ENCODE assay signal across 18 cellular contexts in genomic region chr15:28178290-28178689, GRCh38.
DNase-seq lines count a peak whose midpoint lies in the region; ATAC-seq and TF ChIP-seq lines count a peak whose summit lies in the region.
"Had no signal": no experiment of that assay in that cellular context is flagged by ENCODE, and none has a peak within 500 bp of the region (broad histone marks: within the 10 kb centered on the region; RNA-seq: fewer than 3 reads in every experiment).

No MANE protein-coding gene starts in this region.

- H3K36me3 ChIP-seq in left ventricle myocardium inferior (peaks cover 80% of the 10 kb centered on the region), right atrium auricular region (peaks cover 53% of the 10 kb centered on the region), osteoblast (ENCODE audit: insufficient read depth, low read length) (peaks cover 24% of the 10 kb centered on the region)

- H3K4me3 Mint-ChIP-seq in activated naive CD8-positive, alpha-beta T cell treated with anti-CD3 and anti-CD28 coated beads for 36 hours: no peak overlapping the region
- H3K4me3 Mint-ChIP-seq: CD8-positive, alpha-beta memory T cell had no signal

- H3K9me3 ChIP-seq in left ventricle myocardium inferior (replicated peaks) (no peaks in the 10 kb centered on the region), right atrium auricular region (no peaks in the 10 kb centered on the region), osteoblast (ENCODE audit: low read depth, low read length) (no peaks in the 10 kb centered on the region)
- H3K9me3 ChIP-seq: MG63 had no signal

- H4K20me1 ChIP-seq in osteoblast (ENCODE audit: insufficient read depth, low read length): no peaks in the 10 kb centered on the region

- H3K27ac Mint-ChIP-seq in activated naive CD8-positive, alpha-beta T cell treated with anti-CD3 and anti-CD28 coated beads for 36 hours: no peak overlapping the region

- peak overlapping the region; percentile 31 for H3K27ac ChIP-seq in left ventricle myocardium inferior (replicated peaks)
- no peak overlapping the region for H3K27ac ChIP-seq in right atrium auricular region
- peak overlapping the region; percentile 13 for H3K27ac ChIP-seq in osteoblast (ENCODE audit: low read depth, low read length)
- H3K27ac ChIP-seq: C4-2B had no signal

- H3K9me3 Mint-ChIP-seq in activated naive CD8-positive, alpha-beta T cell treated with anti-CD3 and anti-CD28 coated beads for 36 hours: no peaks in the 10 kb centered on the region
- H3K9me3 Mint-ChIP-seq: CD8-positive, alpha-beta memory T cell had no signal

- no peak for ATAC-seq in HG03457 (IDR thresholded peaks at IDR 0.05; ENCODE audit: unreplicated experiment)
- ATAC-seq: K562 had no signal

- no peaks in the 10 kb centered on the region for H3K79me2 ChIP-seq in osteoblast (ENCODE audit: insufficient read depth, low read length)

- H3K36me3 Mint-ChIP-seq in activated naive CD8-positive, alpha-beta T cell treated with anti-CD3 and anti-CD28 coated beads for 36 hours: peaks cover 18% of the 10 kb centered on the region

- H3K27me3 ChIP-seq in left ventricle myocardium inferior (ENCODE audit: low read depth) (no peaks in the 10 kb centered on the region), right atrium auricular region (no peaks in the 10 kb centered on the region), osteoblast (ENCODE audit: insufficient read depth, low read length) (no peaks in the 10 kb centered on the region)
- H3K27me3 ChIP-seq: MG63 had no signal

- H3K4me1 ChIP-seq in left ventricle myocardium inferior (peaks cover 16% of the 10 kb centered on the region), right atrium auricular region (peaks cover 0 to 7% of the 10 kb centered on the region in 2 donors), osteoblast (ENCODE audit: insufficient read depth, low read length) (peaks cover 7% of the 10 kb centered on the region)

- H2AFZ ChIP-seq in osteoblast (ENCODE audit: low read length): peak overlapping the region; percentile 65

- DNase-seq in left ventricle myocardium inferior: no peak
- no peak for DNase-seq in right atrium auricular region (ENCODE audit: low spot score)
- peak; percentile 3 for DNase-seq in fibroblast of the aortic adventitia (ENCODE audit: low read depth)
- DNase-seq in osteoblast (ENCODE audit: insufficient read length, low spot score, missing footprints): peak; percentile 69
- no peak for DNase-seq in activated naive CD8-positive, alpha-beta T cell treated with anti-CD3 and anti-CD28 coated beads for 36 hours
- DNase-seq in HuH-7 (ENCODE audit: low spot score): no peak
- DNase-seq: Calu3; CD8-positive, alpha-beta memory T cell; DMS153; MG63; NCI-H1417; NCI-H187; NCI-H446; NCI-H526 treated with DMSO at 0.1 percent for 48 hours; OCI-M1 had no signal

- intact Hi-C loops in left ventricle myocardium inferior (cut with micrococcal nuclease): no loop called here

- no peaks in the 10 kb centered on the region for H3K27me3 Mint-ChIP-seq in activated naive CD8-positive, alpha-beta T cell treated with anti-CD3 and anti-CD28 coated beads for 36 hours
- H3K27me3 Mint-ChIP-seq: CD8-positive, alpha-beta memory T cell had no signal

- TF ChIP-seq CTCF in left ventricle myocardium inferior (IDR thresholded peaks at IDR 0.05; ENCODE audit: borderline replicate concordance) (no peak), right atrium auricular region (IDR thresholded peaks at IDR 0.05) (no peak), fibroblast of the aortic adventitia (IDR thresholded peaks at IDR 0.05; ENCODE audit: insufficient read depth, low read length) (no peak), osteoblast (IDR thresholded peaks at IDR 0.05; ENCODE audit: extremely low read depth, low read depth, low read length) (no peak)

- no peak overlapping the region for H3K4me3 ChIP-seq in left ventricle myocardium inferior
- no peak overlapping the region for H3K4me3 ChIP-seq in right atrium auricular region
- H3K4me3 ChIP-seq in fibroblast of the aortic adventitia (ENCODE audit: low read depth, low read length): no peak overlapping the region
- H3K4me3 ChIP-seq in osteoblast (ENCODE audit: insufficient read depth, low read length): peak overlapping the region; percentile 29
- H3K4me3 ChIP-seq: K562, MG63 had no signal

- H3K4me2 ChIP-seq in osteoblast (ENCODE audit: insufficient read depth, low read length): peak overlapping the region; percentile 65

- H3K4me1 Mint-ChIP-seq in activated naive CD8-positive, alpha-beta T cell treated with anti-CD3 and anti-CD28 coated beads for 36 hours: no peaks in the 10 kb centered on the region

Comparison
In these comparisons a context has a peak if more than half of its experiments do, and no peak if none do; other contexts are left out.
1. H3K27ac ChIP-seq: peak in left ventricle myocardium inferior (single experiment) and osteoblast (single experiment); none in right atrium auricular region (0 of 2).
2. DNase-seq: peak in fibroblast of the aortic adventitia (single experiment) and osteoblast (single experiment); none in left ventricle myocardium inferior (single experiment), right atrium auricular region (single experiment), activated naive CD8-positive, alpha-beta T cell treated with anti-CD3 and anti-CD28 coated beads for 36 hours (single experiment) and HuH-7 (single experiment).